1 cellular context compared by ENCODE assay signal in the genomic region with DNA sequence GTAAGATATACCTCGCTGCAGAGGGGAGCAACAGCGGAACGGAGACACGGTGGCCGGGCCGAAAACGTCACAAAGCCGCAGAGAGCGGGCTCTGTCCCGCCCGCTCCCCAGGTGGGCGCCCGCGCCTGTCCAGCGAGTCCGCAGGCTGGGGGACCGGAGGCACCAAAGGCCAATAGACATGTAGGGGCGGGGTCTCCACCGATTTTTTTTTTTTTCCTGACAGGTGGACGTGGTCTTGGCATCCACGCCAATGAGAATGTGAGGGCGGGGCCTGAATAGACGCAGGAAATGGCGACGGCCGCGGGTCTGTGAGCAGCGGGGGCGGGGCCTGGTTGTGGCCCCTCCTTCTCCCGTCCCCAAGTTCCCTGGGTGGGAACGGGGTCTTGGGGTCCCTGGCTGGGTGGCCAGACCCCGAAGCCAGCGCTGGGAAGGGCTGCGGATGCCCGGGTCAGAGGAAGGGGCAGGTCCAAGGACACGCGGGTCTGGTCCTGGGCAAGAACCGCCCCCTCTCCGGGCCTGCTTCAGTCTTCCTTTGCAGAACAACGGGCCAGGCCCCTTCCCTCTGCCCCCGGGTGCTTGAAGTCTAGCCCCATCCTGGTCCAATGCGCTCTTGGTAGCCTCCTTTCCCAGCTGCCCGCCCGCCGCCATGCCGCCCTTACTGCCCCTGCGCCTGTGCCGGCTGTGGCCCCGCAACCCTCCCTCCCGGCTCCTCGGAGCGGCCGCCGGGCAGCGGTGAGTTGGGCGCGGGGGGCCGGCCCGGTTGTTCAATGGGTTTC.
A peak's percentile ranks its signal among the peaks of the same experiment; 100 is the strongest.
TF ChIP-seq lines count a peak whose summit lies in the region.

A gene with protein sequence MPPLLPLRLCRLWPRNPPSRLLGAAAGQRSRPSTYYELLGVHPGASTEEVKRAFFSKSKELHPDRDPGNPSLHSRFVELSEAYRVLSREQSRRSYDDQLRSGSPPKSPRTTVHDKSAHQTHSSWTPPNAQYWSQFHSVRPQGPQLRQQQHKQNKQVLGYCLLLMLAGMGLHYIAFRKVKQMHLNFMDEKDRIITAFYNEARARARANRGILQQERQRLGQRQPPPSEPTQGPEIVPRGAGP (plus strand): TSS at position 340 of the 776 bp plus-strand sequence. CDS start 307 bp downstream, at position 647.

TF ChIP-seq in Ishikawa, 13 proteins besides CTCF, POLR2A, EP300 and RAD21 (continued from another document):
- TF ChIP-seq, protein P1, sequence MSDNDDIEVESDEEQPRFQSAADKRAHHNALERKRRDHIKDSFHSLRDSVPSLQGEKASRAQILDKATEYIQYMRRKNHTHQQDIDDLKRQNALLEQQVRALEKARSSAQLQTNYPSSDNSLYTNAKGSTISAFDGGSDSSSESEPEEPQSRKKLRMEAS (IDR thresholded peaks at IDR 0.05): no peak; the same call in 1 of the 2 replicates
- TF ChIP-seq CREB1 (IDR thresholded peaks at IDR 0.05; ENCODE audit: low read depth): peak; percentile 44
